ENCODE assay signal across 27 cellular contexts in genomic region chr12:100238801-100239200, GRCh38. TPM values are rescaled to one million over a fixed set of nuclear protein-coding genes. Genes with fewer than 3 reads are reported as not detected.
"Had no signal": no experiment of that assay in that cellular context is flagged by ENCODE, and none has a peak within 500 bp of the region (broad histone marks: within the 10 kb centered on the region; RNA-seq: fewer than 3 reads in every experiment).

No MANE protein-coding gene starts in this region.

- H3K4me1 ChIP-seq: testis, thyroid gland, upper lobe of left lung, upper lobe of right lung, uterus had no signal

- H3K9me3 ChIP-seq: stomach, suprapubic skin, testis, thoracic aorta, thyroid gland, tibial artery, tibial nerve, transverse colon, upper lobe of left lung, upper lobe of right lung, uterus, vagina had no signal

- H3K36me3 ChIP-seq: stomach, suprapubic skin, thoracic aorta, thyroid gland, tibial artery, tibial nerve, transverse colon, upper lobe of left lung, upper lobe of right lung, uterus, vagina had no signal

- FAIRE-seq: urothelium cell line had no signal

- ATAC-seq: stimulated activated effector memory CD8-positive, alpha-beta T cell treated with anti-CD3 and anti-CD28 coated beads, Interleukin-12 subunit alpha, Interleukin-12 subunit beta, amount 100 ng/mL, for 72 hours; stimulated activated memory B cell treated with anti-CD40 and anti-IgM and Interleukin-4, amounts not matched to agents 10 μg/mL and 1 μg/mL and 100 μg/mL, for 72 hours; stimulated activated naive B cell treated with anti-CD40 and anti-IgM and Interleukin-4, amounts not matched to agents 10 μg/mL and 1 μg/mL and 100 μg/mL, for 72 hours; stimulated activated naive CD8-positive, alpha-beta T cell treated with anti-CD3 and anti-CD28 coated beads, Interleukin-15, amount 100 ng/mL, for 72 hours; stimulated activated naive CD8-positive, alpha-beta T cell treated with anti-CD3 and anti-CD28 coated beads, Interleukin-15, Interleukin-2, amounts not matched to agents 100 U/mL and 50 U/mL, for 24 hours had no signal

- DNase-seq: stimulated activated CD4-positive, alpha-beta T cell treated with anti-CD3 and anti-CD28 coated beads, Interleukin-2, amount 100 ng/mL, for 48 hours; stimulated activated CD4-positive, alpha-beta T cell treated with anti-CD3 and anti-CD28 coated beads, Interleukin-4, amount 100 ng/mL, for 1 hour; stimulated activated CD4-positive, alpha-beta T cell treated with anti-CD3 and anti-CD28 coated beads, Interleukin-4, amount 100 ng/mL, for 24 hours; stimulated activated CD4-positive, alpha-beta T cell treated with anti-CD3 and anti-CD28 coated beads, Interleukin-4, amount 100 ng/mL, for 4 hours; stimulated activated CD8-positive, alpha-beta memory T cell treated with anti-CD3 and anti-CD28 coated beads, Interleukin-4, amount 100 ng/mL, for 48 hours; stimulated activated naive B cell treated with anti-CD40 and anti-IgM and Interleukin-4, amounts not matched to agents 10 μg/mL and 1 μg/mL and 100 μg/mL, for 72 hours; stimulated activated naive CD4-positive, alpha-beta T cell; stimulated activated naive CD4-positive, alpha-beta T cell treated with Interleukin-2 at 50 U/mL for 16 hours; stimulated activated naive CD8-positive, alpha-beta T cell treated with anti-CD3 and anti-CD28 coated beads, Interleukin-15, amount 100 ng/mL, for 72 hours; stimulated activated naive CD8-positive, alpha-beta T cell treated with anti-CD3 and anti-CD28 coated beads, Interleukin-15, Interleukin-2, amounts not matched to agents 100 U/mL and 50 U/mL, for 24 hours; stomach; substantia nigra; testis; tibial artery; transverse colon; trophoblast cell; upper lobe of left lung; upper lobe of right lung; uterus had no signal

- H3K27me3 ChIP-seq: stomach, suprapubic skin, testis, thyroid gland, tibial artery, tibial nerve, transverse colon, upper lobe of left lung, upper lobe of right lung, uterus, vagina had no signal

- H3K4me3 ChIP-seq: stomach, suprapubic skin, testis, thoracic aorta, thyroid gland, tibial artery, tibial nerve, transverse colon, upper lobe of left lung, upper lobe of right lung, uterus, vagina had no signal

- H3K27ac ChIP-seq: stomach, suprapubic skin, testis, thoracic aorta, thyroid gland, tibial artery, tibial nerve, transverse colon, upper lobe of left lung, upper lobe of right lung, uterus, vagina had no signal

RNA-seq across cellular contexts. Expression of gene DEPDC4, which starts 28.1 kb away (rescaled TPM):
- total RNA-seq: thoracic aorta, vagina had no signal
